In the genomic region with DNA sequence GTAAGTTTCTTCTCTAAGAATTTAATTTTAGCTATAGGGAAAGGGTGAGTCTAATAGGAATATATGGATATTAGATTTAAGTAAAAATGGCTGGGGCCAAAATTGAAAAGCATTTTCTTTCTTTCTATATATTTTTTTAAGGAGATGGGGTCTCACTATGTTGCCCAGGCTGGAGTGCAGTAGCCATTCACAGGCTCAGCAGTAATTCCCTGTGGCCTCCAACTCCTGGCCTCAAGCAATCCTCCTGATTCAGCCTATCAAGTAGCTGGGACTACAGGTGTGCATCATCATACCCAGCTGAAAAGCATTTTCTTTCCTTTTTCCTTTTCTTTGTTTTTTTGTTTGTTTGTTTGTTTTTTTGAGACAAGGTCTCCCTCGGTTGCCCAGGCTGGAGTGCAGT, we compare ENCODE assay signal across 1 cellular context.
A peak's percentile ranks its signal among the peaks of the same experiment; 100 is the strongest.
TF ChIP-seq lines count a peak whose summit lies in the region.

No MANE protein-coding gene starts in this region.

TF ChIP-seq in HepG2, 621 proteins besides CTCF, POLR2A, EP300 and RAD21:
- no peak for TF ChIP-seq MIXL1 (CRISPR knock-in tag; IDR thresholded peaks at IDR 0.05)
- TF ChIP-seq ZNF121 (CRISPR knock-in tag; IDR thresholded peaks at IDR 0.05): peak; percentile 46; the same call in 1 of the 2 replicates
TF ChIP-seq in HepG2: peak in this region for 1.
